1 cellular context compared by ENCODE assay signal in the genomic region with DNA sequence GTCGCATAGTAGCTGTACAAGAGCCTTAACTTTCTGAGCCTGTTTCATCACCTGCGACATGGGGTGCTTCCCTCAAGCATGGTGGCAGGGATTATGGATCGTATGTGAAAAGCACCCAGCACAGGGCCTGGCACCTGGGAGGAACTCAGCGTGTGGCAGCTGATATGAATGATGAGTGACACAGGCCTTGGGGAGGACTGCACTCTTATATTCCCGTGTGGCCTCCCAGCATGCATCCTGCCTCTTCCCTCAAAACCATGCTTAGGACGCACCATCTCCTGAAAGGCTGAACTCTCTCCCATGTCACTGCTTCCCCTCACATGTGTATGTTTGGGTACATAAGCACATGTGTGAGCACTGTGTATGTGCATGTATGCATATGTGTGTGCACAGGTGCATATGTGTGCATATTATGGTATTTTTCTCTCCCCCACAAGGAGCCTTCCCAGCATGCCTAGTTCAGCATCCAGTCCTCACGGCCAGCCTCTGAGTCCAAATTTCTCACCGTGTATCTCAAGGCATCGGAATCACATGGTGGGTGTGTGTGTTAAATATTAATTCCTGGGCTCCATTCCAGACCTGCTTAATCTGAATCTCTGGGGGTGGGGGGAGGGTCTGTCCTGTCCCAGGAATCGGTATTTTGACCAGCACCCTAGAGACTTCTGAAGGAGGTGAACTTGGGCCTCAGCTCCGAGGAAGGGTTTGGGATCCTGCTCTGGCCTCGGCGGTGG.
TF ChIP-seq lines count a peak whose summit lies in the region.

No MANE protein-coding gene starts in this region.

TF ChIP-seq in IMR-90, 13 proteins besides CTCF, POLR2A, EP300 and RAD21 (continued from another document):
- no peak for TF ChIP-seq CHD1 (IDR thresholded peaks at IDR 0.05; ENCODE audit: low read depth, low read length)
- no peak for TF ChIP-seq BHLHE40 (IDR thresholded peaks at IDR 0.05; ENCODE audit: low read depth, low read length)
- TF ChIP-seq RFX5 (IDR thresholded peaks at IDR 0.05; ENCODE audit: low read depth, low read length) = no peak
- TF ChIP-seq MAFK (IDR thresholded peaks at IDR 0.05; ENCODE audit: low read depth, low read length) = no peak
- TF ChIP-seq USF2 (IDR thresholded peaks at IDR 0.05; ENCODE audit: low read depth, low read length) = no peak
- no peak for TF ChIP-seq RCOR1 (IDR thresholded peaks at IDR 0.05; ENCODE audit: insufficient replicate concordance, low read length)
- TF ChIP-seq CEBPB (IDR thresholded peaks at IDR 0.05; ENCODE audit: low read depth, low read length) = no peak
- no peak for TF ChIP-seq NFE2L2 (IDR thresholded peaks at IDR 0.05; ENCODE audit: low read depth, low read length)
- no peak for TF ChIP-seq MAZ (IDR thresholded peaks at IDR 0.05; ENCODE audit: borderline replicate concordance, low read depth, low read length)
